ENCODE assay signal across 1 cellular context in the genomic region with DNA sequence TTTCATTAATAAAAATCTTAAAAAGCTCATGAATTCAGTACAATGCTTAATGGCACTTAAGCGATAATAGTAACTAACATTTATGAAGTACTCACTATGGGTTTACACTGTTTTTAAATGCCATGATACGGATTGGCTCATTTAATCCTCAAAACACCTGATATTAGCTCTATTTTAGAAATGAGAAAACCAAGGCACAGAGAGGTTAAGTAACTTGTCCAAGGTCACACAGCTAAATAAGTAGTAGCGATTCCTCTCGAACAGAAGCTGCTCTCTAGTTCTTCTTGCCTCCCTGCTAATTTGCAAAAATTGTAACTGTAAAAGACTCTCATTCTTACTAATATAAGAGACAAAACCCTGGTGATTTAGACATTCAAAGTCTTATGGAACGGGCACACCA.
A peak's percentile ranks its signal among the peaks of the same experiment; 100 is the strongest.
TF ChIP-seq lines count a peak whose summit lies in the region.

No MANE protein-coding gene starts in this region.

TF ChIP-seq in GM12878, 131 proteins besides CTCF, POLR2A, EP300 and RAD21:
- TF ChIP-seq, protein P1, sequence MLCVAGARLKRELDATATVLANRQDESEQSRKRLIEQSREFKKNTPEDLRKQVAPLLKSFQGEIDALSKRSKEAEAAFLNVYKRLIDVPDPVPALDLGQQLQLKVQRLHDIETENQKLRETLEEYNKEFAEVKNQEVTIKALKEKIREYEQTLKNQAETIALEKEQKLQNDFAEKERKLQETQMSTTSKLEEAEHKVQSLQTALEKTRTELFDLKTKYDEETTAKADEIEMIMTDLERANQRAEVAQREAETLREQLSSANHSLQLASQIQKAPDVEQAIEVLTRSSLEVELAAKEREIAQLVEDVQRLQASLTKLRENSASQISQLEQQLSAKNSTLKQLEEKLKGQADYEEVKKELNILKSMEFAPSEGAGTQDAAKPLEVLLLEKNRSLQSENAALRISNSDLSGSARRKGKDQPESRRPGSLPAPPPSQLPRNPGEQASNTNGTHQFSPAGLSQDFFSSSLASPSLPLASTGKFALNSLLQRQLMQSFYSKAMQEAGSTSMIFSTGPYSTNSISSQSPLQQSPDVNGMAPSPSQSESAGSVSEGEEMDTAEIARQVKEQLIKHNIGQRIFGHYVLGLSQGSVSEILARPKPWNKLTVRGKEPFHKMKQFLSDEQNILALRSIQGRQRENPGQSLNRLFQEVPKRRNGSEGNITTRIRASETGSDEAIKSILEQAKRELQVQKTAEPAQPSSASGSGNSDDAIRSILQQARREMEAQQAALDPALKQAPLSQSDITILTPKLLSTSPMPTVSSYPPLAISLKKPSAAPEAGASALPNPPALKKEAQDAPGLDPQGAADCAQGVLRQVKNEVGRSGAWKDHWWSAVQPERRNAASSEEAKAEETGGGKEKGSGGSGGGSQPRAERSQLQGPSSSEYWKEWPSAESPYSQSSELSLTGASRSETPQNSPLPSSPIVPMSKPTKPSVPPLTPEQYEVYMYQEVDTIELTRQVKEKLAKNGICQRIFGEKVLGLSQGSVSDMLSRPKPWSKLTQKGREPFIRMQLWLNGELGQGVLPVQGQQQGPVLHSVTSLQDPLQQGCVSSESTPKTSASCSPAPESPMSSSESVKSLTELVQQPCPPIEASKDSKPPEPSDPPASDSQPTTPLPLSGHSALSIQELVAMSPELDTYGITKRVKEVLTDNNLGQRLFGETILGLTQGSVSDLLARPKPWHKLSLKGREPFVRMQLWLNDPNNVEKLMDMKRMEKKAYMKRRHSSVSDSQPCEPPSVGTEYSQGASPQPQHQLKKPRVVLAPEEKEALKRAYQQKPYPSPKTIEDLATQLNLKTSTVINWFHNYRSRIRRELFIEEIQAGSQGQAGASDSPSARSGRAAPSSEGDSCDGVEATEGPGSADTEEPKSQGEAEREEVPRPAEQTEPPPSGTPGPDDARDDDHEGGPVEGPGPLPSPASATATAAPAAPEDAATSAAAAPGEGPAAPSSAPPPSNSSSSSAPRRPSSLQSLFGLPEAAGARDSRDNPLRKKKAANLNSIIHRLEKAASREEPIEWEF (IDR thresholded peaks at IDR 0.05; ENCODE audit: insufficient replicate concordance, low read depth, low read length), result no peak
- no peak for TF ChIP-seq HCFC1 (IDR thresholded peaks at IDR 0.05; ENCODE audit: low read length)
- TF ChIP-seq KDM1A (IDR thresholded peaks at IDR 0.05; ENCODE audit: borderline replicate concordance), result 0 out of 2 replicates have a peak, but pooled peaks have one; percentile 34
- no peak for TF ChIP-seq JUND (IDR thresholded peaks at IDR 0.05; ENCODE audit: low read depth, low read length)
- no peak for TF ChIP-seq ESRRA (IDR thresholded peaks at IDR 0.05; ENCODE audit: low read length)
